1 cellular context compared by ENCODE assay signal in genomic region chr10:91610444-91610843, GRCh38.
TF ChIP-seq lines count a peak whose summit lies in the region.

No MANE protein-coding gene starts in this region.

TF ChIP-seq in SK-N-SH, 30 proteins besides CTCF, POLR2A, EP300 and RAD21 (continued from another document):
- TF ChIP-seq IRF3 (IDR thresholded peaks at IDR 0.05; ENCODE audit: low read depth, low read length) (no peak), YY1 (IDR thresholded peaks at IDR 0.05; ENCODE audit: low read depth) (no peak), JUND (IDR thresholded peaks at IDR 0.05) (peak; percentile 32; the same call in 1 of the 2 replicates)
TF ChIP-seq in SK-N-SH: peak in this region for 3.
